ENCODE assay signal across 1 cellular context in the genomic region with DNA sequence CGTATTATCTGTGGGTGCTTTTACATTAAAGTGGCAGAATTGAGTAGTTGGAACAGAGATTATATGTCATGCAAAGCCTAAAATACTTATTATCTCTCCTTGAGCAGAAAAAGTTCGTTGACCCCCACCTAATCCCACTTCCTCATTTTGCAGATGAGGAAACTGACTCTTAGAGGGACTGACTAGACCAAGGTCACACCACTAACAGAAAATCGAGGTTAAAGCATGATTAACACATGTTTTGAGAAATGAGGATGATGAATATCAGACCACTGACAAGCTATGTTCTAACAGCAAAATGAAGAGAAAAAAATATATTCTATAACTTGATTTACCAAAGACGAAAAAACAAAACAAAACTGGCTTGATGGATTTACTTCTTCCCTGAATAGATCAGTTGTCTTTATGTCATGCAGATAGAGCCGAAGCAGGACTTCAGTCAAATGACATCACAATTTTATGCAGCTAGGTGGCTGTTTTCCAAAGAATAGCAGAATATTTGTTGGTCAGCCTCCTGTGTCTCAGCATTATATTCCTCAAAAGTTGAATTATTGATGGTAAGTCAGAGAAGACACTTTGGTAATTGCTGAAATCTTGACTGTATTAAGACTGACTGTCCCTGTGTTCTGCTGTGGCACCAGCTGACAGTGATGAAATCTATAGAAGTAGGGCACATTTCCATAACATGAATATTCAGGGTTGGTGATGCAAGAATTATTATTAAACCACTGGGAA.
TF ChIP-seq lines count a peak whose summit lies in the region.

No MANE protein-coding gene starts in this region.

TF ChIP-seq in K562, 482 proteins besides CTCF, POLR2A, EP300 and RAD21 (continued from another document and continues in another):
- TF ChIP-seq, protein P1, sequence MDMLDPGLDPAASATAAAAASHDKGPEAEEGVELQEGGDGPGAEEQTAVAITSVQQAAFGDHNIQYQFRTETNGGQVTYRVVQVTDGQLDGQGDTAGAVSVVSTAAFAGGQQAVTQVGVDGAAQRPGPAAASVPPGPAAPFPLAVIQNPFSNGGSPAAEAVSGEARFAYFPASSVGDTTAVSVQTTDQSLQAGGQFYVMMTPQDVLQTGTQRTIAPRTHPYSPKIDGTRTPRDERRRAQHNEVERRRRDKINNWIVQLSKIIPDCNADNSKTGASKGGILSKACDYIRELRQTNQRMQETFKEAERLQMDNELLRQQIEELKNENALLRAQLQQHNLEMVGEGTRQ (CRISPR knock-in tag; IDR thresholded peaks at IDR 0.05) = no peak
- TF ChIP-seq NCOA6 (IDR thresholded peaks at IDR 0.05) = no peak
- no peak for TF ChIP-seq NELFE (IDR thresholded peaks at IDR 0.05; ENCODE audit: insufficient read depth, insufficient read length)
- no peak for TF ChIP-seq SAFB2 (IDR thresholded peaks at IDR 0.05; ENCODE audit: borderline replicate concordance, low read depth, low read length, severe bottlenecking)
- TF ChIP-seq SNIP1 (IDR thresholded peaks at IDR 0.05; ENCODE audit: low read depth) = no peak
- TF ChIP-seq, protein P2, sequence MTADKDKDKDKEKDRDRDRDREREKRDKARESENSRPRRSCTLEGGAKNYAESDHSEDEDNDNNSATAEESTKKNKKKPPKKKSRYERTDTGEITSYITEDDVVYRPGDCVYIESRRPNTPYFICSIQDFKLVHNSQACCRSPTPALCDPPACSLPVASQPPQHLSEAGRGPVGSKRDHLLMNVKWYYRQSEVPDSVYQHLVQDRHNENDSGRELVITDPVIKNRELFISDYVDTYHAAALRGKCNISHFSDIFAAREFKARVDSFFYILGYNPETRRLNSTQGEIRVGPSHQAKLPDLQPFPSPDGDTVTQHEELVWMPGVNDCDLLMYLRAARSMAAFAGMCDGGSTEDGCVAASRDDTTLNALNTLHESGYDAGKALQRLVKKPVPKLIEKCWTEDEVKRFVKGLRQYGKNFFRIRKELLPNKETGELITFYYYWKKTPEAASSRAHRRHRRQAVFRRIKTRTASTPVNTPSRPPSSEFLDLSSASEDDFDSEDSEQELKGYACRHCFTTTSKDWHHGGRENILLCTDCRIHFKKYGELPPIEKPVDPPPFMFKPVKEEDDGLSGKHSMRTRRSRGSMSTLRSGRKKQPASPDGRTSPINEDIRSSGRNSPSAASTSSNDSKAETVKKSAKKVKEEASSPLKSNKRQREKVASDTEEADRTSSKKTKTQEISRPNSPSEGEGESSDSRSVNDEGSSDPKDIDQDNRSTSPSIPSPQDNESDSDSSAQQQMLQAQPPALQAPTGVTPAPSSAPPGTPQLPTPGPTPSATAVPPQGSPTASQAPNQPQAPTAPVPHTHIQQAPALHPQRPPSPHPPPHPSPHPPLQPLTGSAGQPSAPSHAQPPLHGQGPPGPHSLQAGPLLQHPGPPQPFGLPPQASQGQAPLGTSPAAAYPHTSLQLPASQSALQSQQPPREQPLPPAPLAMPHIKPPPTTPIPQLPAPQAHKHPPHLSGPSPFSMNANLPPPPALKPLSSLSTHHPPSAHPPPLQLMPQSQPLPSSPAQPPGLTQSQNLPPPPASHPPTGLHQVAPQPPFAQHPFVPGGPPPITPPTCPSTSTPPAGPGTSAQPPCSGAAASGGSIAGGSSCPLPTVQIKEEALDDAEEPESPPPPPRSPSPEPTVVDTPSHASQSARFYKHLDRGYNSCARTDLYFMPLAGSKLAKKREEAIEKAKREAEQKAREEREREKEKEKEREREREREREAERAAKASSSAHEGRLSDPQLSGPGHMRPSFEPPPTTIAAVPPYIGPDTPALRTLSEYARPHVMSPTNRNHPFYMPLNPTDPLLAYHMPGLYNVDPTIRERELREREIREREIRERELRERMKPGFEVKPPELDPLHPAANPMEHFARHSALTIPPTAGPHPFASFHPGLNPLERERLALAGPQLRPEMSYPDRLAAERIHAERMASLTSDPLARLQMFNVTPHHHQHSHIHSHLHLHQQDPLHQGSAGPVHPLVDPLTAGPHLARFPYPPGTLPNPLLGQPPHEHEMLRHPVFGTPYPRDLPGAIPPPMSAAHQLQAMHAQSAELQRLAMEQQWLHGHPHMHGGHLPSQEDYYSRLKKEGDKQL (CRISPR knock-in tag; IDR thresholded peaks at IDR 0.05; ENCODE audit: borderline replicate concordance) = no peak
- TF ChIP-seq GABPB2 (CRISPR knock-in tag; conservative IDR thresholded peaks at IDR 0.05) = no peak
- TF ChIP-seq GTF2E2 (tag; IDR thresholded peaks at IDR 0.05) = peak; percentile 80; the same call in 1 of the 2 replicates
- TF ChIP-seq SMARCC2 (IDR thresholded peaks at IDR 0.05; ENCODE audit: low read depth) = peak; percentile 89
- no peak for TF ChIP-seq NR4A1 (CRISPR knock-in tag; IDR thresholded peaks at IDR 0.05)
- no peak for TF ChIP-seq NR4A1 (tag; IDR thresholded peaks at IDR 0.05)
- TF ChIP-seq, protein P3, sequence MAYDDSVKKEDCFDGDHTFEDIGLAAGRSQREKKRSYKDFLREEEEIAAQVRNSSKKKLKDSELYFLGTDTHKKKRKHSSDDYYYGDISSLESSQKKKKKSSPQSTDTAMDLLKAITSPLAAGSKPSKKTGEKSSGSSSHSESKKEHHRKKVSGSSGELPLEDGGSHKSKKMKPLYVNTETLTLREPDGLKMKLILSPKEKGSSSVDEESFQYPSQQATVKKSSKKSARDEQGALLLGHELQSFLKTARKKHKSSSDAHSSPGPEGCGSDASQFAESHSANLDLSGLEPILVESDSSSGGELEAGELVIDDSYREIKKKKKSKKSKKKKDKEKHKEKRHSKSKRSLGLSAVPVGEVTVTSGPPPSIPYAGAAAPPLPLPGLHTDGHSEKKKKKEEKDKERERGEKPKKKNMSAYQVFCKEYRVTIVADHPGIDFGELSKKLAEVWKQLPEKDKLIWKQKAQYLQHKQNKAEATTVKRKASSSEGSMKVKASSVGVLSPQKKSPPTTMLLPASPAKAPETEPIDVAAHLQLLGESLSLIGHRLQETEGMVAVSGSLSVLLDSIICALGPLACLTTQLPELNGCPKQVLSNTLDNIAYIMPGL (CRISPR knock-in tag; IDR thresholded peaks at IDR 0.05) = no peak
- peak; percentile 81 for TF ChIP-seq MEIS2 (IDR thresholded peaks at IDR 0.05; ENCODE audit: partially characterized antibody)
- TF ChIP-seq, protein P4, sequence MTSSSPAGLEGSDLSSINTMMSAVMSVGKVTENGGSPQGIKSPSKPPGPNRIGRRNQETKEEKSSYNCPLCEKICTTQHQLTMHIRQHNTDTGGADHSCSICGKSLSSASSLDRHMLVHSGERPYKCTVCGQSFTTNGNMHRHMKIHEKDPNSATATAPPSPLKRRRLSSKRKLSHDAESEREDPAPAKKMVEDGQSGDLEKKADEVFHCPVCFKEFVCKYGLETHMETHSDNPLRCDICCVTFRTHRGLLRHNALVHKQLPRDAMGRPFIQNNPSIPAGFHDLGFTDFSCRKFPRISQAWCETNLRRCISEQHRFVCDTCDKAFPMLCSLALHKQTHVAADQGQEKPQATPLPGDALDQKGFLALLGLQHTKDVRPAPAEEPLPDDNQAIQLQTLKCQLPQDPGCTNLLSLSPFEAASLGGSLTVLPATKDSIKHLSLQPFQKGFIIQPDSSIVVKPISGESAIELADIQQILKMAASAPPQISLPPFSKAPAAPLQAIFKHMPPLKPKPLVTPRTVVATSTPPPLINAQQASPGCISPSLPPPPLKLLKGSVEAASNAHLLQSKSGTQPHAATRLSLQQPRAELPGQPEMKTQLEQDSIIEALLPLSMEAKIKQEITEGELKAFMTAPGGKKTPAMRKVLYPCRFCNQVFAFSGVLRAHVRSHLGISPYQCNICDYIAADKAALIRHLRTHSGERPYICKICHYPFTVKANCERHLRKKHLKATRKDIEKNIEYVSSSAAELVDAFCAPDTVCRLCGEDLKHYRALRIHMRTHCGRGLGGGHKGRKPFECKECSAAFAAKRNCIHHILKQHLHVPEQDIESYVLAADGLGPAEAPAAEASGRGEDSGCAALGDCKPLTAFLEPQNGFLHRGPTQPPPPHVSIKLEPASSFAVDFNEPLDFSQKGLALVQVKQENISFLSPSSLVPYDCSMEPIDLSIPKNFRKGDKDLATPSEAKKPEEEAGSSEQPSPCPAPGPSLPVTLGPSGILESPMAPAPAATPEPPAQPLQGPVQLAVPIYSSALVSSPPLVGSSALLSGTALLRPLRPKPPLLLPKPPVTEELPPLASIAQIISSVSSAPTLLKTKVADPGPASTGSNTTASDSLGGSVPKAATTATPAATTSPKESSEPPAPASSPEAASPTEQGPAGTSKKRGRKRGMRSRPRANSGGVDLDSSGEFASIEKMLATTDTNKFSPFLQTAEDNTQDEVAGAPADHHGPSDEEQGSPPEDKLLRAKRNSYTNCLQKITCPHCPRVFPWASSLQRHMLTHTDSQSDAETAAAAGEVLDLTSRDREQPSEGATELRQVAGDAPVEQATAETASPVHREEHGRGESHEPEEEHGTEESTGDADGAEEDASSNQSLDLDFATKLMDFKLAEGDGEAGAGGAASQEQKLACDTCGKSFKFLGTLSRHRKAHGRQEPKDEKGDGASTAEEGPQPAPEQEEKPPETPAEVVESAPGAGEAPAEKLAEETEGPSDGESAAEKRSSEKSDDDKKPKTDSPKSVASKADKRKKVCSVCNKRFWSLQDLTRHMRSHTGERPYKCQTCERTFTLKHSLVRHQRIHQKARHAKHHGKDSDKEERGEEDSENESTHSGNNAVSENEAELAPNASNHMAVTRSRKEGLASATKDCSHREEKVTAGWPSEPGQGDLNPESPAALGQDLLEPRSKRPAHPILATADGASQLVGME (CRISPR knock-in tag; IDR thresholded peaks at IDR 0.05) = no peak
- TF ChIP-seq, protein P5, sequence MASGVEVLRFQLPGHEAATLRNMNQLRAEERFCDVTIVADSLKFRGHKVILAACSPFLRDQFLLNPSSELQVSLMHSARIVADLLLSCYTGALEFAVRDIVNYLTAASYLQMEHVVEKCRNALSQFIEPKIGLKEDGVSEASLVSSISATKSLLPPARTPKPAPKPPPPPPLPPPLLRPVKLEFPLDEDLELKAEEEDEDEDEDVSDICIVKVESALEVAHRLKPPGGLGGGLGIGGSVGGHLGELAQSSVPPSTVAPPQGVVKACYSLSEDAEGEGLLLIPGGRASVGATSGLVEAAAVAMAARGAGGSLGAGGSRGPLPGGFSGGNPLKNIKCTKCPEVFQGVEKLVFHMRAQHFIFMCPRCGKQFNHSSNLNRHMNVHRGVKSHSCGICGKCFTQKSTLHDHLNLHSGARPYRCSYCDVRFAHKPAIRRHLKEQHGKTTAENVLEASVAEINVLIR (CRISPR knock-in tag; IDR thresholded peaks at IDR 0.05) = no peak
- TF ChIP-seq KLF13 (tag; IDR thresholded peaks at IDR 0.05; ENCODE audit: borderline replicate concordance, low read depth) = no peak
- no peak for TF ChIP-seq WHSC1 (IDR thresholded peaks at IDR 0.05; ENCODE audit: low read length)
- TF ChIP-seq SREBF1 (IDR thresholded peaks at IDR 0.05; ENCODE audit: borderline replicate concordance, low read depth, low read length) = no peak
- peak; percentile 60 for TF ChIP-seq CREB1 (IDR thresholded peaks at IDR 0.05)
- TF ChIP-seq CREB1 (CRISPR knock-in tag; IDR thresholded peaks at IDR 0.05) = no peak
- TF ChIP-seq NFATC3 (IDR thresholded peaks at IDR 0.05) = no peak
- no peak for TF ChIP-seq TEAD2 (tag; IDR thresholded peaks at IDR 0.05)
